25 cellular contexts compared by ENCODE assay signal in the genomic region with DNA sequence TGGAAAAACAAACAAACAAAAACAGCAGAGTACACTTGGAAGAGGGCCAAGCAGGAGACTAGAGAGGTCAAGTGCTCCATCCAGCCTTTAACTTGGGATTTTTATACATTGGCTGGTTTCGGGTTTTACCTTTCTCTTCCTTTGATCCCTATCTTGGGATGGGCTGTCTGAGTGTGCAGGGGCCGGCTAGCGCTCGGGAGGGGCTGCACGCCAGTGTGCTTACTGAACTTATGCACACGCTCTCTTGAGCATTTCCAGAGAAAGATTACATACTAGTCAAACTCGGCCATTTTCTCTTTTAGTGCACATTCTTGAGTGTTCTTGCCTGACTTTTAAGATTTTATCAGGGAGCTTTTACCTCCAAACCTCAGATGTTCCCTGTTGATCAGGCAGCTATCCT.
"Had no signal": no experiment of that assay in that cellular context is flagged by ENCODE, and none has a peak within 500 bp of the region (broad histone marks: within the 10 kb centered on the region; RNA-seq: fewer than 3 reads in every experiment).

No MANE protein-coding gene starts in this region.

- ATAC-seq: esophagus mucosa; gastrocnemius medialis; left lung; naive thymus-derived CD4-positive, alpha-beta T cell; right lobe of liver; stimulated activated effector memory CD8-positive, alpha-beta T cell treated with anti-CD3 and anti-CD28 coated beads, Interleukin-12 subunit alpha, Interleukin-12 subunit beta, amount 100 ng/mL, for 72 hours; stimulated activated naive CD8-positive, alpha-beta T cell treated with anti-CD3 and anti-CD28 coated beads, Interleukin-15, Interleukin-2, amounts not matched to agents 100 U/mL and 50 U/mL, for 24 hours had no signal

- H3K4me1 ChIP-seq: colonic mucosa, gastrocnemius medialis, left lung, prostate gland, right lobe of liver, testis, tibial artery, upper lobe of left lung had no signal

- H3K27me3 ChIP-seq: colonic mucosa, gastrocnemius medialis, left lung, right lobe of liver, testis, tibial artery, upper lobe of left lung had no signal

- H3K4me3 Mint-ChIP-seq: dendritic cell treated with granulocyte-macrophage colony-stimulating factor and Interleukin-4, amounts not matched to agents 40 ng/mL and 50 ng/mL, for 4 days; endodermal cell; naive thymus-derived CD4-positive, alpha-beta T cell; nephron progenitor cell; stimulated activated effector memory CD8-positive, alpha-beta T cell treated with anti-CD3 and anti-CD28 coated beads, Interleukin-12 subunit alpha, Interleukin-12 subunit beta, amount 100 ng/mL, for 72 hours had no signal

- H3K27me3 Mint-ChIP-seq: dendritic cell treated with granulocyte-macrophage colony-stimulating factor and Interleukin-4, amounts not matched to agents 40 ng/mL and 50 ng/mL, for 4 days; naive thymus-derived CD4-positive, alpha-beta T cell had no signal

- DNase-seq: colonic mucosa; effector CD8-positive, alpha-beta T cell; endodermal cell; foreskin fibroblast; gastrocnemius medialis; head of caudate nucleus; kidney; midbrain; naive thymus-derived CD4-positive, alpha-beta T cell; nephron progenitor cell; nucleus accumbens; right lobe of liver; stimulated activated CD4-positive, alpha-beta T cell treated with anti-CD3 and anti-CD28 coated beads, Interleukin-2, amount 100 ng/mL, for 24 hours; stimulated activated CD4-positive, alpha-beta T cell treated with anti-CD3 and anti-CD28 coated beads, Interleukin-4, amount 100 ng/mL, for 24 hours; stimulated activated naive CD8-positive, alpha-beta T cell treated with anti-CD3 and anti-CD28 coated beads, Interleukin-15, Interleukin-2, amounts not matched to agents 100 U/mL and 50 U/mL, for 24 hours; substantia nigra; testis; tibial artery had no signal

- H3K4me3 ChIP-seq: colonic mucosa, gastrocnemius medialis, left lung, prostate gland, right lobe of liver, testis, tibial artery, upper lobe of left lung had no signal

- H3K9me3 ChIP-seq: colonic mucosa, gastrocnemius medialis, left lung, prostate gland, right lobe of liver, testis, tibial artery, upper lobe of left lung had no signal

- H3K27ac Mint-ChIP-seq: dendritic cell treated with granulocyte-macrophage colony-stimulating factor and Interleukin-4, amounts not matched to agents 40 ng/mL and 50 ng/mL, for 4 days; endodermal cell; naive thymus-derived CD4-positive, alpha-beta T cell; nephron progenitor cell; stimulated activated effector memory CD8-positive, alpha-beta T cell treated with anti-CD3 and anti-CD28 coated beads, Interleukin-12 subunit alpha, Interleukin-12 subunit beta, amount 100 ng/mL, for 72 hours had no signal

- H3K36me3 ChIP-seq: colonic mucosa, gastrocnemius medialis, left lung, prostate gland, right lobe of liver, tibial artery, upper lobe of left lung had no signal

- H3K36me3 Mint-ChIP-seq: naive thymus-derived CD4-positive, alpha-beta T cell; stimulated activated effector memory CD8-positive, alpha-beta T cell treated with anti-CD3 and anti-CD28 coated beads, Interleukin-12 subunit alpha, Interleukin-12 subunit beta, amount 100 ng/mL, for 72 hours had no signal

- H3K9me3 Mint-ChIP-seq: dendritic cell treated with granulocyte-macrophage colony-stimulating factor and Interleukin-4, amounts not matched to agents 40 ng/mL and 50 ng/mL, for 4 days; endodermal cell; nephron progenitor cell had no signal

- H3K4me1 Mint-ChIP-seq: endodermal cell; naive thymus-derived CD4-positive, alpha-beta T cell; stimulated activated effector memory CD8-positive, alpha-beta T cell treated with anti-CD3 and anti-CD28 coated beads, Interleukin-12 subunit alpha, Interleukin-12 subunit beta, amount 100 ng/mL, for 72 hours had no signal

- H3K27ac ChIP-seq: colonic mucosa, epithelial cell of prostate, gastrocnemius medialis, left lung, prostate gland, right lobe of liver, testis, tibial artery, upper lobe of left lung had no signal
